In the genomic region with DNA sequence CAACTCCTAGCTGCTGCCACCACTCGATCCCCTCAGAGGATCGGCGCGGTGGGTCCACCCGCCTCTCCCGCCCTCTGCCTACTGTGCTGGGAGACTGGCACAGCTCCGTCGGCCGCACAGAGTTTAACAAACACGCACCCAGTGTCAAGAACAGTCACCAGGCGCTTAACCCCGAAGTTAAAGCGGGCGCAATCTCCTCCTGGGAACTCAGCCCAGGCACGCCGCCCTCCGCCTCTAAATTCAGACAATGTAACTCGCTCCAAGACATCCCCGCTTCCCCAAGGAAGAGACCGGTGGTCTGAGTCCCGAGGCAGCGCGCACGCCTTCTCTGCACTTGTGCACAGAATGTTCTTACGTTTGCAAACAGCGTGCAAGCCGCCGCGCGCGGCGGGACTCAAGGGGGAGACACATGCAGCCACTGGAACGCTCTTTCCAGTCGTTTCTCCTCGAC, we compare ENCODE assay signal across 8 cellular contexts. TPM values are rescaled to one million over a fixed set of nuclear protein-coding genes. Genes with fewer than 3 reads are reported as not detected.
DNase-seq lines count a peak whose midpoint lies in the region; ATAC-seq and TF ChIP-seq lines count a peak whose summit lies in the region.

No MANE protein-coding gene starts in this region.

- H3K9me3 ChIP-seq in SK-N-MC (ENCODE audit: low read depth, low read length) (no peaks in the 10 kb centered on the region), iPS-18c (ENCODE audit: control insufficient read depth, insufficient read depth, low read length) (no peaks in the 10 kb centered on the region), skeletal muscle satellite cell (replicated peaks; ENCODE audit: low read length) (no peaks in the 10 kb centered on the region)

- ATAC-seq in HG03439 (IDR thresholded peaks at IDR 0.05; ENCODE audit: unreplicated experiment) (peak; percentile 26), GM19397 (IDR thresholded peaks at IDR 0.05; ENCODE audit: unreplicated experiment) (no peak)

- CTCF ChIA-PET in BJ (lab: Yijun Ruan, JAX), result no interaction called here

- H3K36me3 ChIP-seq in BJ (ENCODE audit: control insufficient read depth, insufficient read depth, low read length), result no peaks in the 10 kb centered on the region
- H3K36me3 ChIP-seq in SK-N-MC (ENCODE audit: insufficient read depth, low read length), result no peaks in the 10 kb centered on the region
- H3K36me3 ChIP-seq in skeletal muscle satellite cell (ENCODE audit: insufficient read depth, low read length), result no peaks in the 10 kb centered on the region

- peak overlapping the region; percentile 80 for H3K4me2 ChIP-seq in skeletal muscle satellite cell (ENCODE audit: low read length)

- no peak overlapping the region for H3K27ac ChIP-seq in SK-N-MC

- POLR2A ChIA-PET in BJ (lab: Charles Lee), result no interaction called here

- TF ChIP-seq POLR2A in GM19099 (IDR thresholded peaks at IDR 0.05; ENCODE audit: extremely low read depth, insufficient read length, low read depth), result peak; percentile 10

- peak; percentile 8; the same call in 1 of the 2 replicates for TF ChIP-seq CTCF in BJ (IDR thresholded peaks at IDR 0.05; ENCODE audit: insufficient read depth, low read depth, low read length)
- peak; percentile 17 for TF ChIP-seq CTCF in astrocyte of the cerebellum (IDR thresholded peaks at IDR 0.05; ENCODE audit: low read depth, low read length, missing control alignments)

- in situ Hi-C loops in astrocyte of the cerebellum (cut with HindIII; ENCODE audit: low sequenced_read_pairs), result no loop called here

- H3K4me1 ChIP-seq in skeletal muscle satellite cell (ENCODE audit: control insufficient read depth, insufficient read depth, low read length), result peaks cover 24% of the 10 kb centered on the region

- peaks cover 34% of the 10 kb centered on the region for H3K27me3 ChIP-seq in BJ (ENCODE audit: control insufficient read depth, insufficient read depth, low read length)
- H3K27me3 ChIP-seq in skeletal muscle satellite cell (ENCODE audit: control insufficient read depth, insufficient read depth, low read length), result peaks cover 96% of the 10 kb centered on the region

- no peak overlapping the region for H3K9ac ChIP-seq in SK-N-MC (ENCODE audit: insufficient read length)
- H3K9ac ChIP-seq in skeletal muscle satellite cell (ENCODE audit: low read depth, low read length), result no peak overlapping the region

- DNase-seq in BJ (ENCODE audit: low read depth), result no peak
- no peak for DNase-seq in SK-N-MC (ENCODE audit: low read depth, low spot score)
- no peak for DNase-seq in astrocyte of the cerebellum (ENCODE audit: low read depth)

- H3K4me3 ChIP-seq in BJ (ENCODE audit: low read depth, low read length) (0 out of 2 replicates have a peak overlapping the region, but pooled peaks have one; percentile 15), SK-N-MC (peak overlapping the region; percentile 80), astrocyte of the cerebellum (ENCODE audit: low read depth, low read length) (peak overlapping the region; percentile 39), iPS-18c (ENCODE audit: insufficient read depth, low read depth, low read length) (peak overlapping the region; percentile 58), skeletal muscle satellite cell (ENCODE audit: low read length) (peak overlapping the region; percentile 52)

RNA-seq across cellular contexts. Expression of gene CXCR4, which starts 0.5 kb away (rescaled TPM):
- polyA plus RNA-seq in BJ (2011; rRNA removed), result 0.05 TPM in 1 of 2 replicates, not detected in the other
- polyA minus RNA-seq in BJ (2011; rRNA and poly(A)+ RNA removed), result not detected in 2 replicates
- total RNA-seq in skeletal muscle satellite cell (2012; rRNA removed), result 0.22 TPM in 1 of 2 replicates, not detected in the other

Comparison
In these comparisons a context has a peak if more than half of its experiments do, and no peak if none do; other contexts are left out.
1. H3K4me3 ChIP-seq: peak in every context shown above with its lines; median percentile 80 in SK-N-MC; 58 in iPS-18c; 52 in skeletal muscle satellite cell; 39 in astrocyte of the cerebellum; 15 in BJ.